ENCODE assay signal across 15 cellular contexts in genomic region chr15:70936326-70936725, GRCh38. TPM values are rescaled to one million over a fixed set of nuclear protein-coding genes. Genes with fewer than 3 reads are reported as not detected.
DNase-seq lines count a peak whose midpoint lies in the region; FAIRE-seq and TF ChIP-seq lines count a peak whose summit lies in the region.
"Had no signal": no experiment of that assay in that cellular context is flagged by ENCODE, and none has a peak within 500 bp of the region (broad histone marks: within the 10 kb centered on the region; RNA-seq: fewer than 3 reads in every experiment).

No MANE protein-coding gene starts in this region.

- H3K9me3 Mint-ChIP-seq in activated T-helper 2 cell treated with anti-CD3 and anti-CD28 coated beads, Interferon-gamma antibody, Interleukin-2, Interleukin-4, amounts not matched to agents 10 μg/mL and 5 μg/mL and 100 μg/mL, durations not matched to agents 14 hours and 24 hours and 36 hours = no peaks in the 10 kb centered on the region
- H3K9me3 Mint-ChIP-seq in nephron progenitor cell = no peaks in the 10 kb centered on the region
- H3K9me3 Mint-ChIP-seq: H9; stimulated activated memory B cell treated with anti-CD40 and anti-IgM and Interleukin-4, amounts not matched to agents 10 μg/mL and 1 μg/mL and 100 μg/mL, for 72 hours had no signal

- no peaks in the 10 kb centered on the region for H3K4me1 ChIP-seq in prostate gland (replicated peaks)

- WGBS in prostate gland = 14% methylated on average over 4 of the region's 4 CpGs

- TF ChIP-seq POLR2A in H54 (IDR thresholded peaks at IDR 0.05; ENCODE audit: low read depth, low read length) (no peak), prostate gland (IDR thresholded peaks at IDR 0.05) (no peak)

- H3K36me3 ChIP-seq in prostate gland = no peaks in the 10 kb centered on the region

- no peaks in the 10 kb centered on the region for H3K4me1 Mint-ChIP-seq in activated T-helper 2 cell treated with anti-CD3 and anti-CD28 coated beads, Interferon-gamma antibody, Interleukin-2, Interleukin-4, amounts not matched to agents 10 μg/mL and 5 μg/mL and 100 μg/mL, durations not matched to agents 14 hours and 24 hours and 36 hours (ENCODE audit: low read depth)
- H3K4me1 Mint-ChIP-seq in nephron progenitor cell = no peaks in the 10 kb centered on the region
- H3K4me1 Mint-ChIP-seq: H9; stimulated activated memory B cell treated with anti-CD40 and anti-IgM and Interleukin-4, amounts not matched to agents 10 μg/mL and 1 μg/mL and 100 μg/mL, for 72 hours had no signal

- DNase-seq in D341Med (ENCODE audit: low spot score) = peak; percentile 47
- DNase-seq in NCI-H1436 (lab: John Stamatoyannopoulos, UW) = peak; percentile 70
- peak; percentile 57 for DNase-seq in NCI-H82 (lab: John Stamatoyannopoulos, UW)
- peak; percentile 22 for DNase-seq in fibroblast of peridontal ligament (ENCODE audit: extremely low read depth)
- no peak for DNase-seq in activated T-helper 2 cell treated with anti-CD3 and anti-CD28 coated beads, Interferon-gamma antibody, Interleukin-2, Interleukin-4, amounts not matched to agents 10 μg/mL and 5 μg/mL and 100 μg/mL, durations not matched to agents 14 hours and 24 hours and 36 hours (ENCODE audit: low spot score)
- DNase-seq in H54 (ENCODE audit: insufficient read length, low spot score) = no peak
- no peak for DNase-seq in nephron progenitor cell
- no peak for DNase-seq in prostate gland (ENCODE audit: low spot score)
- DNase-seq: activated T-cell treated with anti-CD3 and anti-CD28 coated beads, Interleukin-2, amount 50 U/mL, for 1 hour; H9; mesenchymal stem cell; NCI-H446 treated with DMSO at 0.1 percent for 48 hours had no signal

- H3K4me3 ChIP-seq in prostate gland = no peak overlapping the region
- H3K4me3 ChIP-seq: hepatocyte had no signal

- TF ChIP-seq CTCF in nephron progenitor cell (IDR thresholded peaks at IDR 0.05) (no peak), prostate gland (IDR thresholded peaks at IDR 0.05) (no peak)

- no peak for FAIRE-seq in H54 (lab: Jason Lieb, UNC)
- FAIRE-seq: endometrium had no signal

- H3K27me3 Mint-ChIP-seq in activated T-helper 2 cell treated with anti-CD3 and anti-CD28 coated beads, Interferon-gamma antibody, Interleukin-2, Interleukin-4, amounts not matched to agents 10 μg/mL and 5 μg/mL and 100 μg/mL, durations not matched to agents 14 hours and 24 hours and 36 hours (ENCODE audit: low read depth) = peaks cover 13% of the 10 kb centered on the region
- H3K27me3 Mint-ChIP-seq in nephron progenitor cell (ENCODE audit: low read depth, poor library complexity) = no peaks in the 10 kb centered on the region
- H3K27me3 Mint-ChIP-seq: stimulated activated memory B cell treated with anti-CD40 and anti-IgM and Interleukin-4, amounts not matched to agents 10 μg/mL and 1 μg/mL and 100 μg/mL, for 72 hours had no signal

- intact Hi-C loops in activated T-helper 2 cell treated with anti-CD3 and anti-CD28 coated beads, Interferon-gamma antibody, Interleukin-2, Interleukin-4, amounts not matched to agents 10 μg/mL and 5 μg/mL and 100 μg/mL, durations not matched to agents 14 hours and 24 hours and 36 hours (cut with micrococcal nuclease) = no loop called here
- intact Hi-C loops in prostate gland (cut with DNase I) = no loop called here

- H3K27me3 ChIP-seq in prostate gland (replicated peaks; ENCODE audit: insufficient read depth) = no peaks in the 10 kb centered on the region
- H3K27me3 ChIP-seq: hepatocyte had no signal

- no peaks in the 10 kb centered on the region for H3K9me3 ChIP-seq in prostate gland

- H3K27ac Mint-ChIP-seq in activated T-helper 2 cell treated with anti-CD3 and anti-CD28 coated beads, Interferon-gamma antibody, Interleukin-2, Interleukin-4, amounts not matched to agents 10 μg/mL and 5 μg/mL and 100 μg/mL, durations not matched to agents 14 hours and 24 hours and 36 hours = no peak overlapping the region
- no peak overlapping the region for H3K27ac Mint-ChIP-seq in nephron progenitor cell
- H3K27ac Mint-ChIP-seq: H9; stimulated activated memory B cell treated with anti-CD40 and anti-IgM and Interleukin-4, amounts not matched to agents 10 μg/mL and 1 μg/mL and 100 μg/mL, for 72 hours had no signal

- H3K36me3 Mint-ChIP-seq in activated T-helper 2 cell treated with anti-CD3 and anti-CD28 coated beads, Interferon-gamma antibody, Interleukin-2, Interleukin-4, amounts not matched to agents 10 μg/mL and 5 μg/mL and 100 μg/mL, durations not matched to agents 14 hours and 24 hours and 36 hours (ENCODE audit: low read depth) = no peaks in the 10 kb centered on the region
- no peaks in the 10 kb centered on the region for H3K36me3 Mint-ChIP-seq in nephron progenitor cell (ENCODE audit: low read depth)
- H3K36me3 Mint-ChIP-seq: stimulated activated memory B cell treated with anti-CD40 and anti-IgM and Interleukin-4, amounts not matched to agents 10 μg/mL and 1 μg/mL and 100 μg/mL, for 72 hours had no signal

- no peak overlapping the region for H3K27ac ChIP-seq in prostate gland
- H3K27ac ChIP-seq: hepatocyte had no signal

- H3K4me3 Mint-ChIP-seq in activated T-helper 2 cell treated with anti-CD3 and anti-CD28 coated beads, Interferon-gamma antibody, Interleukin-2, Interleukin-4, amounts not matched to agents 10 μg/mL and 5 μg/mL and 100 μg/mL, durations not matched to agents 14 hours and 24 hours and 36 hours (ENCODE audit: low read depth) = no peak overlapping the region
- H3K4me3 Mint-ChIP-seq in nephron progenitor cell = no peak overlapping the region
- H3K4me3 Mint-ChIP-seq: H9; stimulated activated memory B cell treated with anti-CD40 and anti-IgM and Interleukin-4, amounts not matched to agents 10 μg/mL and 1 μg/mL and 100 μg/mL, for 72 hours had no signal

RNA-seq across cellular contexts. Expression of gene LRRC49, which starts 43.7 kb away (rescaled TPM):
- not detected in 2 replicates for total RNA-seq in activated T-helper 2 cell treated with anti-CD3 and anti-CD28 coated beads, Interferon-gamma antibody, Interleukin-2, Interleukin-4, amounts not matched to agents 10 μg/mL and 5 μg/mL and 100 μg/mL, durations not matched to agents 14 hours and 24 hours and 36 hours
- 10 to 100 TPM in 1 of 2 donors, 1 to 10 TPM in 1; 9.8 to 13.3 TPM for total RNA-seq in prostate gland

RNA-seq across cellular contexts. Expression of gene THAP10, which starts 44.1 kb away (rescaled TPM):
- 0.37 TPM in 1 of 2 replicates, not detected in the other for total RNA-seq in activated T-helper 2 cell treated with anti-CD3 and anti-CD28 coated beads, Interferon-gamma antibody, Interleukin-2, Interleukin-4, amounts not matched to agents 10 μg/mL and 5 μg/mL and 100 μg/mL, durations not matched to agents 14 hours and 24 hours and 36 hours
- 1 to 10 TPM; 3.2 to 6.6 TPM for total RNA-seq in prostate gland

Comparison
In these comparisons a context has a peak if more than half of its experiments do, and no peak if none do; other contexts are left out.
1. DNase-seq: peak in D341Med (single experiment), NCI-H1436 (single experiment), NCI-H82 (single experiment) and fibroblast of peridontal ligament (single experiment); none in activated T-helper 2 cell treated with anti-CD3 and anti-CD28 coated beads, Interferon-gamma antibody, Interleukin-2, Interleukin-4, amounts not matched to agents 10 μg/mL and 5 μg/mL and 100 μg/mL, durations not matched to agents 14 hours and 24 hours and 36 hours (single experiment), H54 (single experiment), nephron progenitor cell (single experiment) and prostate gland (single experiment).
2. RNA of gene LRRC49, which starts 43.7 kb away (total RNA-seq): 9.8 to 13.3 TPM in prostate gland; not detected in activated T-helper 2 cell treated with anti-CD3 and anti-CD28 coated beads, Interferon-gamma antibody, Interleukin-2, Interleukin-4, amounts not matched to agents 10 μg/mL and 5 μg/mL and 100 μg/mL, durations not matched to agents 14 hours and 24 hours and 36 hours; every median in the first group is over 10 times any median in the second.